In the genomic region with DNA sequence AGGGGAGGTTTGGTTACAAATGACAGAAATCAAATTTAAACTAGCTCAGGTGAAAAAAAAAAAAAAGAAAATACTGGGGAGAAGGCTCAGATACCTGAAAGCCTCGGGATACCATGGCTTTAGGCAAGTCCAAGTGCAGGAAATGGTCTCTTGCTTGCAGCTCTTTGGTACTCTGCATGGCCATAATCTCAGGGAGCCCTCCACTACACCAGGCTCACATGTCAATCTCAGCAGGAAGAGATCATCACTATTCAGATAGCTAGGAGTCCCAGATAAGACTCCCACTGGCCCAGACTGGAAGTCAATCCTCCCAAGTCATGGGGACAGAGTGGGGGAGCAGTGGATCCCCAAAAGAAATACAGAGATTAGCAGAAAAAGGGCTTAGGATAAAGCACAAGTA, we compare ENCODE assay signal across 1 cellular context.
A peak's percentile ranks its signal among the peaks of the same experiment; 100 is the strongest.
TF ChIP-seq lines count a peak whose summit lies in the region.

No MANE protein-coding gene starts in this region.

TF ChIP-seq in K562, 482 proteins besides CTCF, POLR2A, EP300 and RAD21 (continued from another document):
- TF ChIP-seq RCOR1 (IDR thresholded peaks at IDR 0.05; ENCODE audit: borderline replicate concordance in 1 of 2, low read depth in 2 of 2, low read length in 2 of 2) (peak in 1 of 2 experiments; percentile 97; a peak in 3 of 4 replicates), TARDBP (IDR thresholded peaks at IDR 0.05) (no peak), FUS (optimal IDR thresholded peaks at IDR 0.05; ENCODE audit: low read depth, low read length) (no peak), HDAC2 (IDR thresholded peaks at IDR 0.05) (peak; percentile 50; the same call in 1 of the 2 replicates), ZNF217 (CRISPR knock-in tag; IDR thresholded peaks at IDR 0.05) (no peak), CBX3 (IDR thresholded peaks at IDR 0.05; ENCODE audit: borderline replicate concordance in 1 of 2, low read length in 2 of 2) (peak in 1 of 2 experiments; percentile 47; a peak in 1 of 3 replicates), SMARCE1 (IDR thresholded peaks at IDR 0.05) (0 out of 2 replicates have a peak, but pooled peaks have one; percentile 19), E2F5 (CRISPR knock-in tag; IDR thresholded peaks at IDR 0.05) (no peak), ZBTB5 (IDR thresholded peaks at IDR 0.05) (no peak), GTF2A2 (tag; IDR thresholded peaks at IDR 0.05) (no peak), TEAD4 (IDR thresholded peaks at IDR 0.05; ENCODE audit: low read length) (peak; percentile 58), TEAD4 (CRISPR knock-in tag; IDR thresholded peaks at IDR 0.05; ENCODE audit: borderline replicate concordance) (no peak), ZKSCAN8 (CRISPR knock-in tag; IDR thresholded peaks at IDR 0.05) (no peak), MCM7 (IDR thresholded peaks at IDR 0.05) (no peak), MEIS2 (IDR thresholded peaks at IDR 0.05; ENCODE audit: partially characterized antibody) (peak; percentile 48), ZNF75A (CRISPR knock-in tag; IDR thresholded peaks at IDR 0.05) (no peak), MECOM (CRISPR knock-in tag; IDR thresholded peaks at IDR 0.05) (no peak), EZH2 (IDR thresholded peaks at IDR 0.05; ENCODE audit: borderline replicate concordance, low read depth, low read length) (no peak), ZNF143 (CRISPR knock-in tag; IDR thresholded peaks at IDR 0.05) (no peak), HNRNPLL (IDR thresholded peaks at IDR 0.05; ENCODE audit: low read depth, low read length, poor library complexity, severe bottlenecking) (no peak), ZNF77 (CRISPR knock-in tag; IDR thresholded peaks at IDR 0.05) (no peak), SMAD4 (CRISPR knock-in tag; conservative IDR thresholded peaks at IDR 0.05) (no peak)
- TF ChIP-seq, protein P1, sequence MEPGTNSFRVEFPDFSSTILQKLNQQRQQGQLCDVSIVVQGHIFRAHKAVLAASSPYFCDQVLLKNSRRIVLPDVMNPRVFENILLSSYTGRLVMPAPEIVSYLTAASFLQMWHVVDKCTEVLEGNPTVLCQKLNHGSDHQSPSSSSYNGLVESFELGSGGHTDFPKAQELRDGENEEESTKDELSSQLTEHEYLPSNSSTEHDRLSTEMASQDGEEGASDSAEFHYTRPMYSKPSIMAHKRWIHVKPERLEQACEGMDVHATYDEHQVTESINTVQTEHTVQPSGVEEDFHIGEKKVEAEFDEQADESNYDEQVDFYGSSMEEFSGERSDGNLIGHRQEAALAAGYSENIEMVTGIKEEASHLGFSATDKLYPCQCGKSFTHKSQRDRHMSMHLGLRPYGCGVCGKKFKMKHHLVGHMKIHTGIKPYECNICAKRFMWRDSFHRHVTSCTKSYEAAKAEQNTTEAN (CRISPR knock-in tag; IDR thresholded peaks at IDR 0.05) = no peak
- TF ChIP-seq, protein P2, sequence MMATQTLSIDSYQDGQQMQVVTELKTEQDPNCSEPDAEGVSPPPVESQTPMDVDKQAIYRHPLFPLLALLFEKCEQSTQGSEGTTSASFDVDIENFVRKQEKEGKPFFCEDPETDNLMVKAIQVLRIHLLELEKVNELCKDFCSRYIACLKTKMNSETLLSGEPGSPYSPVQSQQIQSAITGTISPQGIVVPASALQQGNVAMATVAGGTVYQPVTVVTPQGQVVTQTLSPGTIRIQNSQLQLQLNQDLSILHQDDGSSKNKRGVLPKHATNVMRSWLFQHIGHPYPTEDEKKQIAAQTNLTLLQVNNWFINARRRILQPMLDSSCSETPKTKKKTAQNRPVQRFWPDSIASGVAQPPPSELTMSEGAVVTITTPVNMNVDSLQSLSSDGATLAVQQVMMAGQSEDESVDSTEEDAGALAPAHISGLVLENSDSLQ (IDR thresholded peaks at IDR 0.05) = peak; percentile 56
TF ChIP-seq in K562: peak in this region for 23.
